ENCODE assay signal across 17 cellular contexts in the genomic region with DNA sequence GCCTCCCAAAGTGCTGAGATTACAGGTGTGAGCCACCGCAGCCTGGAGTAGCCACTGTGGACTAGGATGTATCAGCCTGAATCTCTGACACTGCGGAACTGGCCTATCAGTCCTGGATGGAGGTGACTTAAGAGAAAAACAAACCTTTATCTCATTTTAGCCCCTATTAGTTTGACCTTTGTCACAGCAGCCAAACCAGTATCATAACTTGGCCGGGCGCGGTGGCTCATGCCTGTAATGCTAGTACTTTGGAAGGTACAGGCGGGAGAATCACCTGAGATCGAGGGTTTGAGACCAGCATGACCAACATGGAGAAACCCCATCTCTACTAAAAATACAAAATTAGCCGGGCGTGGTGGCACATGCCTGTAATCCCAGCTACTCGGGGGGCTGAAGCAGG. TPM values are rescaled to one million over a fixed set of nuclear protein-coding genes. Genes with fewer than 3 reads are reported as not detected.
A peak's percentile ranks its signal among the peaks of the same experiment; 100 is the strongest.
DNase-seq lines count a peak whose midpoint lies in the region; ATAC-seq and TF ChIP-seq lines count a peak whose summit lies in the region.
"Had no signal": no experiment of that assay in that cellular context is flagged by ENCODE, and none has a peak within 500 bp of the region (broad histone marks: within the 10 kb centered on the region; RNA-seq: fewer than 3 reads in every experiment).

No MANE protein-coding gene starts in this region.

- no peak overlapping the region for H4K12ac ChIP-seq in trophoblast cell (ENCODE audit: low read depth, low read length)

- H3K27ac ChIP-seq in right lobe of liver: no peak overlapping the region
- H3K27ac ChIP-seq in trophoblast cell (ENCODE audit: low read depth, low read length): no peak overlapping the region
- H3K27ac ChIP-seq: BLaER1 had no signal

- 34% methylated on average over 8 of the region's 10 CpGs for WGBS in right lobe of liver (ENCODE audit: insufficient coverage, low coverage, low lambda C conversion rate, missing lambda C conversion rate)
- no CpG with 5 or more reads among the region's 10 CpGs for WGBS in trophoblast cell (ENCODE audit: extremely low coverage, insufficient coverage, insufficient read length)

- H3K27me3 ChIP-seq in right lobe of liver (no peaks in the 10 kb centered on the region), trophoblast cell (ENCODE audit: insufficient read depth, low read length) (no peaks in the 10 kb centered on the region)
- H3K27me3 ChIP-seq: BE2C, BLaER1 had no signal

- peak; percentile 44 for ATAC-seq in left lobe of liver
- peak; percentile 43 to 78 (median 50) for ATAC-seq in right lobe of liver
- no peak for ATAC-seq in mucosa of descending colon
- no peak for ATAC-seq in HG03135 (IDR thresholded peaks at IDR 0.05; ENCODE audit: unreplicated experiment)

- H3K4me1 ChIP-seq in right lobe of liver (no peaks in the 10 kb centered on the region), trophoblast cell (ENCODE audit: control insufficient read depth in 1 of 2, insufficient read depth in 2 of 2, low read length in 2 of 2) (no peaks in the 10 kb centered on the region), mucosa of descending colon (ENCODE audit: low read depth) (no peaks in the 10 kb centered on the region)
- H3K4me1 ChIP-seq: BE2C, BLaER1 had no signal

- H3K36me3 ChIP-seq in right lobe of liver: no peaks in the 10 kb centered on the region
- H3K36me3 ChIP-seq in trophoblast cell (ENCODE audit: control insufficient read depth in 1 of 2, insufficient read depth in 2 of 2, low read length in 2 of 2): no peaks in the 10 kb centered on the region
- H3K36me3 ChIP-seq in mucosa of descending colon (ENCODE audit: low read depth): no peaks in the 10 kb centered on the region
- H3K36me3 ChIP-seq: BE2C had no signal

- no peak overlapping the region for H3K4me2 ChIP-seq in trophoblast cell (ENCODE audit: low read length)
- H3K4me2 ChIP-seq: BLaER1 had no signal

- no peaks in the 10 kb centered on the region for H3K9me3 ChIP-seq in right lobe of liver
- H3K9me3 ChIP-seq in trophoblast cell (ENCODE audit: insufficient read depth, low read depth, low read length): peaks cover 6% of the 10 kb centered on the region
- H3K9me3 ChIP-seq in mucosa of descending colon: peaks cover 8% of the 10 kb centered on the region
- H3K9me3 ChIP-seq: BE2C had no signal

- H3K79me1 ChIP-seq in trophoblast cell (ENCODE audit: low read length): no peaks in the 10 kb centered on the region

- H3K4me3 ChIP-seq in right lobe of liver (no peak overlapping the region), trophoblast cell (ENCODE audit: low read depth, low read length) (no peak overlapping the region), mucosa of descending colon (no peak overlapping the region)
- H3K4me3 ChIP-seq: BLaER1 had no signal

- H3K9ac ChIP-seq in trophoblast cell (ENCODE audit: low read length): no peak overlapping the region
- H3K9ac ChIP-seq: BLaER1 had no signal

- H4K8ac ChIP-seq in trophoblast cell (ENCODE audit: low read depth, low read length): no peak overlapping the region

- no peak overlapping the region for H3K23ac ChIP-seq in trophoblast cell (ENCODE audit: low read length)

- no peak overlapping the region for H2BK120ac ChIP-seq in trophoblast cell (ENCODE audit: insufficient read depth, low read length, poor library complexity)

- intact Hi-C loops in right lobe of liver (cut with DNase I): no loop called here
- intact Hi-C loops in mucosa of descending colon (cut with DNase I, micrococcal nuclease): no loop called here

- no peak overlapping the region for H2BK12ac ChIP-seq in trophoblast cell (ENCODE audit: low read length)

- H3K4ac ChIP-seq in trophoblast cell (ENCODE audit: low read depth, low read length): no peak overlapping the region

- no peak overlapping the region for H2AFZ ChIP-seq in trophoblast cell (ENCODE audit: insufficient read depth, low read length, poor library complexity)

- H2AK5ac ChIP-seq in trophoblast cell (ENCODE audit: low read length): no peak overlapping the region

- H4K91ac ChIP-seq in trophoblast cell (ENCODE audit: low read depth, low read length): no peak overlapping the region

- no peaks in the 10 kb centered on the region for H3K79me2 ChIP-seq in trophoblast cell (ENCODE audit: control insufficient read depth, insufficient read depth, low read length, poor library complexity)

- no peak for TF ChIP-seq POLR2A in right lobe of liver (IDR thresholded peaks at IDR 0.05)

- no peak overlapping the region for H2BK5ac ChIP-seq in trophoblast cell (ENCODE audit: low read depth, low read length, poor library complexity)

- TF ChIP-seq CTCF in right lobe of liver (IDR thresholded peaks at IDR 0.05) (no peak), mucosa of descending colon (IDR thresholded peaks at IDR 0.05) (no peak)

- no peak overlapping the region for H3K18ac ChIP-seq in trophoblast cell (ENCODE audit: low read length)

- no peak overlapping the region for H3K14ac ChIP-seq in trophoblast cell (ENCODE audit: low read length)

- no peak for DNase-seq in left lobe of liver (ENCODE audit: low spot score)
- DNase-seq in right lobe of liver: no peak
- DNase-seq in trophoblast cell: peak; percentile 72 to 73
- DNase-seq in mucosa of descending colon: no peak
- no peak for DNase-seq in ecto neural progenitor cell (ENCODE audit: low spot score)
- DNase-seq: 8988T; ACHN; BE2C; C1 segment of cervical spinal cord; CD4-positive, alpha-beta memory T cell; CD4-positive, CD25-positive, alpha-beta regulatory T cell; CD8-positive, alpha-beta memory T cell; COR-L47; DMS79 treated with DMSO at 0.1 percent for 48 hours; GF-D8 had no signal

RNA-seq across cellular contexts. Expression of a gene that starts 51.8 kb away (rescaled TPM):
- total RNA-seq in left lobe of liver: 44.3 TPM
- total RNA-seq in right lobe of liver: 10 to 100 TPM; 46.8 to 55.8 (median 49.1) TPM
- 53.5 and 56.4 TPM in 2 replicates for polyA plus RNA-seq in trophoblast cell (2013)
- total RNA-seq in mucosa of descending colon: 100 to 1,000 TPM; 125 to 144 (median 130) TPM

Comparison
In these comparisons a context has a peak if more than half of its experiments do, and no peak if none do; other contexts are left out.
1. ATAC-seq: peak in left lobe of liver (single experiment) and right lobe of liver (4 of 4); none in mucosa of descending colon (single experiment) and HG03135 (single experiment).
2. DNase-seq: peak in trophoblast cell (2 of 2); none in left lobe of liver (single experiment), right lobe of liver (0 of 3), mucosa of descending colon (0 of 3) and ecto neural progenitor cell (single experiment).